20 cellular contexts compared by ENCODE assay signal in genomic region chr6:72798196-72798595, GRCh38.
DNase-seq lines count a peak whose midpoint lies in the region; ATAC-seq and TF ChIP-seq lines count a peak whose summit lies in the region.
"Had no signal": no experiment of that assay in that cellular context is flagged by ENCODE, and none has a peak within 500 bp of the region (broad histone marks: within the 10 kb centered on the region; RNA-seq: fewer than 3 reads in every experiment).

No MANE protein-coding gene starts in this region.

- no peaks in the 10 kb centered on the region for H3K27me3 ChIP-seq in ACC112 (ENCODE audit: insufficient read depth, low read length)
- H3K27me3 ChIP-seq in foreskin keratinocyte: no peaks in the 10 kb centered on the region
- H3K27me3 ChIP-seq: colonic mucosa, heart right ventricle had no signal

- H3K27ac Mint-ChIP-seq in HFFc6: peak overlapping the region; percentile 65
- H3K27ac Mint-ChIP-seq: activated T-helper 1 cell treated with anti-CD3 and anti-CD28 coated beads, Interleukin-12 subunit alpha, Interleukin-12 subunit beta, Interleukin-2, Interleukin-4 antibody, amounts not matched to agents 30 ng/mL and 10 ng/mL and 1 ng/mL, durations not matched to agents 14 hours and 24 hours and 36 hours had no signal

- H2AFZ ChIP-seq in ACC112 (ENCODE audit: low read length, unreplicated experiment): peak overlapping the region; percentile 64

- TF ChIP-seq CTCF in HFFc6 (IDR thresholded peaks at IDR 0.05): no peak
- TF ChIP-seq CTCF in foreskin keratinocyte (conservative IDR thresholded peaks at IDR 0.05): no peak

- peak; percentile 99 for ATAC-seq in foreskin keratinocyte
- ATAC-seq: heart right ventricle, right cardiac atrium had no signal

- no peaks in the 10 kb centered on the region for H3K36me3 ChIP-seq in ACC112 (ENCODE audit: insufficient read depth, low read length)
- H3K36me3 ChIP-seq: colonic mucosa, heart right ventricle had no signal

- no peak overlapping the region; the same call in 1 of the 2 replicates for H3K4me3 Mint-ChIP-seq in HFFc6
- H3K4me3 Mint-ChIP-seq: activated T-helper 1 cell treated with anti-CD3 and anti-CD28 coated beads, Interleukin-12 subunit alpha, Interleukin-12 subunit beta, Interleukin-2, Interleukin-4 antibody, amounts not matched to agents 30 ng/mL and 10 ng/mL and 1 ng/mL, durations not matched to agents 14 hours and 24 hours and 36 hours had no signal

- H3K36me3 Mint-ChIP-seq in HFFc6 (ENCODE audit: low read depth): peaks cover 14% of the 10 kb centered on the region

- H3K79me2 ChIP-seq in ACC112 (ENCODE audit: control insufficient read depth, insufficient read depth, low read length, unreplicated experiment): no peaks in the 10 kb centered on the region

- H3K4me1 ChIP-seq in ACC112 (ENCODE audit: control insufficient read depth, insufficient read depth, low read length, unreplicated experiment): peaks cover 8% of the 10 kb centered on the region
- peaks cover 10% of the 10 kb centered on the region for H3K4me1 ChIP-seq in foreskin keratinocyte
- H3K4me1 ChIP-seq: colonic mucosa, heart right ventricle had no signal

- peaks cover 13% of the 10 kb centered on the region for H3K4me1 Mint-ChIP-seq in HFFc6 (ENCODE audit: low read depth)

- DNase-seq in HFFc6 (peak; percentile 67), astrocyte of the hippocampus (ENCODE audit: low read depth, low spot score) (peak; percentile 36), foreskin keratinocyte (peak; percentile 65 to 82), midbrain (lab: John Stamatoyannopoulos, UW) (no peak), NCI-H2029 (lab: John Stamatoyannopoulos, UW) (no peak), NCI-H1930 (lab: John Stamatoyannopoulos, UW) (no peak), middle frontal gyrus (ENCODE audit: extremely low spot score, low spot score) (no peak)
- DNase-seq: activated CD8-positive, alpha-beta memory T cell treated with anti-CD3 and anti-CD28 coated beads for 24 hours; amniotic stem cell; colonic mucosa; GDM1; heart right ventricle; kidney; NCI-H1048; NCI-H2171 treated with DMSO at 0.1 percent for 48 hours; right cardiac atrium; stimulated activated CD4-positive, alpha-beta T cell treated with anti-CD3 and anti-CD28 coated beads, Interleukin-1b, Interleukin-23, amount 100 ng/mL, for 48 hours; SW 1271 had no signal

- no peaks in the 10 kb centered on the region for H3K27me3 Mint-ChIP-seq in HFFc6 (ENCODE audit: insufficient read depth)

- H3K9me3 Mint-ChIP-seq in HFFc6: no peaks in the 10 kb centered on the region
- H3K9me3 Mint-ChIP-seq: activated T-helper 1 cell treated with anti-CD3 and anti-CD28 coated beads, Interleukin-12 subunit alpha, Interleukin-12 subunit beta, Interleukin-2, Interleukin-4 antibody, amounts not matched to agents 30 ng/mL and 10 ng/mL and 1 ng/mL, durations not matched to agents 14 hours and 24 hours and 36 hours had no signal

- no peak overlapping the region for H3K4me3 ChIP-seq in ACC112 (ENCODE audit: low read depth, low read length)
- H3K4me3 ChIP-seq: colonic mucosa, heart right ventricle had no signal

- peak overlapping the region; percentile 34; the same call in 1 of the 2 replicates for H3K27ac ChIP-seq in ACC112 (ENCODE audit: low read depth, low read length)
- H3K27ac ChIP-seq in foreskin keratinocyte: peak overlapping the region; percentile 47
- H3K27ac ChIP-seq: colonic mucosa, heart right ventricle had no signal

Comparison
In these comparisons a context has a peak if more than half of its experiments do, and no peak if none do; other contexts are left out.
1. DNase-seq: peak in HFFc6 (single experiment), astrocyte of the hippocampus (single experiment) and foreskin keratinocyte (2 of 2); none in midbrain (single experiment), NCI-H2029 (single experiment), NCI-H1930 (0 of 2) and middle frontal gyrus (single experiment).